19 cellular contexts compared by ENCODE assay signal in the genomic region with DNA sequence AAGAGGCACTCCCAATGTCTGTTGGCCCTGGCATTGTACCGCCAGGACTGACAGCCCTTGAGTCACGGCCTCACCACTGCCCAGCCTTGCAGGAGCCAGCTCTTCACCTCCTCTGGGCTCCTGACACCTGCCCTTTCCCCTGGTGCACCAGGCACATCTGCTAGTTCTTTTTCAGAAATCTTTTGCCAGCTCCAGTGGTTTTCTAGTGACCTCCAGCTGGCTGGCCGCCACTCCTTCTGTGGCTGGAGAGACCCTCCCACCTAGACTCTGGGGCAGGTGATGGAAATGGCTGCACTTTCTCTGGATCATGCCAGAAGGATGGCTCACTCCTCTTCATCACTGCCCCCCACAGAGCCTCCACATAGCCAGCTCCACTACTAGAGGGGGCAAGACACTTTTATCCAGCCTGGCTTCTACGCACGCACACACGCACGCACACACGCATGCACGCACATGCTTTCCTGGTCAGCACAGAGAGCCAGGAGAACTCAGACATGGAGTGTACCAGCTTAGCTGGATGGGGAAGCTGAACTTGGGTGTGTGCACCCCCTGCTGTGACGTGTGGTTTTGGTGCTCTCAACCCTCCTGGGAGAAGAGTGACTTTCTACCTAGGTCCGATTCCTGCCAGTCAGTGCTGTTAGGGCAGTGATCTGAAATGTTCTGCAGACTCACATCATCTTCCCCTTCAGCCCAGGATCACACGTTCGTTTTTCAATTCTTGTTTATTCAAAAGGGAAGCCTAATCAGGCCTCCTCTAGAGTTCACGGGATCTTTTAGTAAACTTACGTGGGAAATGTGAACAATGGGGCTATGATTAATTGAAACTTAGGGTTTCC.
DNase-seq lines count a peak whose midpoint lies in the region; ATAC-seq, FAIRE-seq and TF ChIP-seq lines count a peak whose summit lies in the region.
"Had no signal": no experiment of that assay in that cellular context is flagged by ENCODE, and none has a peak within 500 bp of the region (broad histone marks: within the 10 kb centered on the region; RNA-seq: fewer than 3 reads in every experiment).

No MANE protein-coding gene starts in this region.

- peak overlapping the region; percentile 91 for H3K27ac ChIP-seq in GM23338 (ENCODE audit: low read depth)
- peak overlapping the region; percentile 27 for H3K27ac ChIP-seq in astrocyte (ENCODE audit: low read depth, low read length)
- no peak overlapping the region for H3K27ac ChIP-seq in mesendoderm (ENCODE audit: low read depth, low read length)
- H3K27ac ChIP-seq: coronary artery had no signal

- H3K4me1 Mint-ChIP-seq in GM23338 (peaks cover 36% of the 10 kb centered on the region), astrocyte (ENCODE audit: low read depth, unreplicated experiment) (peaks cover 26% of the 10 kb centered on the region)

- no peaks in the 10 kb centered on the region for H3K9me3 Mint-ChIP-seq in GM23338
- no peaks in the 10 kb centered on the region for H3K9me3 Mint-ChIP-seq in astrocyte (ENCODE audit: unreplicated experiment)
- H3K9me3 Mint-ChIP-seq: activated naive CD8-positive, alpha-beta T cell treated with anti-CD3 and anti-CD28 coated beads, Interleukin-2, amount 50 U/mL, for 24 hours; neural crest cell had no signal

- H3K9me3 ChIP-seq in astrocyte (ENCODE audit: insufficient read depth, low read depth, low read length) = no peaks in the 10 kb centered on the region
- H3K9me3 ChIP-seq: heart right ventricle had no signal

- H3K4me2 ChIP-seq in GM23338 (peak overlapping the region; percentile 58), astrocyte (ENCODE audit: low read length) (peak overlapping the region; percentile 52), mesendoderm (ENCODE audit: low read length) (no peak overlapping the region)

- peak overlapping the region; percentile 57 for H3K56ac ChIP-seq in mesendoderm (ENCODE audit: low read length)

- FAIRE-seq in astrocyte (lab: Jason Lieb, UNC) (no peak), urothelium cell line (lab: Jason Lieb, UNC) (no peak)

- H4K5ac ChIP-seq in mesendoderm (ENCODE audit: low read length) = no peak overlapping the region

- H3K79me2 ChIP-seq in GM23338 (replicated peaks; ENCODE audit: insufficient read depth) (peaks cover 5% of the 10 kb centered on the region; the same call in 1 of the 2 replicates), astrocyte (ENCODE audit: insufficient read depth, low read length) (peaks cover 30% of the 10 kb centered on the region), mesendoderm (ENCODE audit: control insufficient read depth, insufficient read depth, low read length) (no peaks in the 10 kb centered on the region)

- TF ChIP-seq CTCF in GM23338 (conservative IDR thresholded peaks at IDR 0.05; ENCODE audit: low read depth in 2 of 2) (no peak), astrocyte (IDR thresholded peaks at IDR 0.05; ENCODE audit: insufficient read depth, low read depth, low read length) (no peak)

- H3K9me2 ChIP-seq in GM23338 (ENCODE audit: insufficient read depth) = no peaks in the 10 kb centered on the region

- H3K4me3 ChIP-seq in GM23338 = 0 out of 2 replicates have a peak overlapping the region, but pooled peaks have one; percentile 21
- H3K4me3 ChIP-seq in astrocyte (ENCODE audit: insufficient read depth, low read depth, low read length) = no peak overlapping the region
- no peak overlapping the region for H3K4me3 ChIP-seq in mesendoderm (ENCODE audit: low read length)
- H3K4me3 ChIP-seq: coronary artery, heart right ventricle had no signal

- WGBS in mesendoderm (ENCODE audit: extremely low coverage, insufficient coverage, low lambda C conversion rate) = no CpG with 5 or more reads among the region's 15 CpGs

- H4K8ac ChIP-seq in mesendoderm (ENCODE audit: low read depth, low read length) = no peak overlapping the region

- no peak for DNase-seq in GM23338 (ENCODE audit: low spot score)
- peak; percentile 48 for DNase-seq in NCI-H2029 treated with DMSO at 0.1 percent for 48 hours (lab: John Stamatoyannopoulos, UW)
- peak; percentile 56 for DNase-seq in astrocyte (ENCODE audit: low read depth)
- no peak for DNase-seq in mesendoderm
- DNase-seq in activated T-cell treated with anti-CD3 and anti-CD28 coated beads, Interleukin-2, amount 50 U/mL, for 48 hours = no peak
- no peak for DNase-seq in activated CD8-positive, alpha-beta memory T cell treated with anti-CD3 and anti-CD28 coated beads, Interleukin-2, amount 50 U/mL, for 48 hours
- DNase-seq in hippocampal formation (lab: John Stamatoyannopoulos, UW) = no peak
- DNase-seq in urothelium cell line (ENCODE audit: low spot score) = no peak
- DNase-seq: activated CD4-positive, alpha-beta T cell treated with anti-CD3 and anti-CD28 coated beads for 1 hour; activated naive CD8-positive, alpha-beta T cell treated with anti-CD3 and anti-CD28 coated beads, Interleukin-2, amount 50 U/mL, for 24 hours; C1 segment of cervical spinal cord; heart right ventricle; KBM-7; left ventricle myocardium superior; NCI-H187 treated with DMSO at 0.1 percent for 48 hours; stimulated activated naive CD4-positive, alpha-beta T cell; SW 1271 had no signal

- H3K79me1 ChIP-seq in mesendoderm (ENCODE audit: low read length) = peaks cover 4% of the 10 kb centered on the region

- H3K4me3 Mint-ChIP-seq in GM23338 (peak overlapping the region; percentile 21; the same call in 1 of the 3 replicates), astrocyte (ENCODE audit: unreplicated experiment) (no peak overlapping the region)
- H3K4me3 Mint-ChIP-seq: activated naive CD8-positive, alpha-beta T cell treated with anti-CD3 and anti-CD28 coated beads, Interleukin-2, amount 50 U/mL, for 24 hours; neural crest cell had no signal

- no peak overlapping the region for H3K18ac ChIP-seq in mesendoderm (ENCODE audit: low read length)

- H3K27ac Mint-ChIP-seq in GM23338 (peak overlapping the region; percentile 88; the same call in 1 of the 2 replicates), astrocyte (ENCODE audit: unreplicated experiment) (no peak overlapping the region)
- H3K27ac Mint-ChIP-seq: activated naive CD8-positive, alpha-beta T cell treated with anti-CD3 and anti-CD28 coated beads, Interleukin-2, amount 50 U/mL, for 24 hours had no signal

- peaks cover 8% of the 10 kb centered on the region for H3K27me3 Mint-ChIP-seq in GM23338 (ENCODE audit: insufficient read depth, low read depth, poor library complexity)
- no peaks in the 10 kb centered on the region for H3K27me3 Mint-ChIP-seq in astrocyte (ENCODE audit: low read depth, unreplicated experiment)
- H3K27me3 Mint-ChIP-seq: activated naive CD8-positive, alpha-beta T cell treated with anti-CD3 and anti-CD28 coated beads, Interleukin-2, amount 50 U/mL, for 24 hours had no signal

- peak overlapping the region; percentile 5 for H3K9ac ChIP-seq in astrocyte (ENCODE audit: low read length)
- no peak overlapping the region for H3K9ac ChIP-seq in mesendoderm (ENCODE audit: low read length)

- H2BK15ac ChIP-seq in mesendoderm (replicated peaks; ENCODE audit: low read depth) = no peak overlapping the region

- H2AFZ ChIP-seq in GM23338 = no peak overlapping the region; the same call in 1 of the 2 replicates
- H2AFZ ChIP-seq in astrocyte (ENCODE audit: low read depth, low read length) = no peak overlapping the region

- no peak overlapping the region for H2BK120ac ChIP-seq in mesendoderm (ENCODE audit: low read depth, low read length)

- H4K20me1 ChIP-seq in GM23338 (replicated peaks; ENCODE audit: insufficient read depth) (no peaks in the 10 kb centered on the region), astrocyte (ENCODE audit: insufficient read depth, low read length) (peaks cover 32% of the 10 kb centered on the region)

- peaks cover 28% of the 10 kb centered on the region for H3K4me1 ChIP-seq in GM23338 (ENCODE audit: insufficient read depth)
- peaks cover 23% of the 10 kb centered on the region for H3K4me1 ChIP-seq in astrocyte (ENCODE audit: insufficient read depth, low read length)
- H3K4me1 ChIP-seq in mesendoderm (ENCODE audit: control insufficient read depth, low read depth, low read length) = peaks cover 5% of the 10 kb centered on the region

- peaks cover 13% of the 10 kb centered on the region; the same call in 1 of the 2 replicates for H3F3A ChIP-seq in GM23338 (replicated peaks; ENCODE audit: low read depth)

- H2AK5ac ChIP-seq in mesendoderm (ENCODE audit: low read length) = no peak overlapping the region

- no peak overlapping the region for H3K23ac ChIP-seq in mesendoderm (ENCODE audit: low read length)

- H3K27me3 ChIP-seq in GM23338 (ENCODE audit: insufficient read depth) (no peaks in the 10 kb centered on the region), astrocyte (ENCODE audit: insufficient read depth, low read length) (no peaks in the 10 kb centered on the region), mesendoderm (ENCODE audit: insufficient read depth, low read length, poor library complexity) (no peaks in the 10 kb centered on the region)
- H3K27me3 ChIP-seq: heart right ventricle had no signal

- H2BK5ac ChIP-seq in mesendoderm (ENCODE audit: low read length) = no peak overlapping the region

- no peak overlapping the region for H3K4ac ChIP-seq in mesendoderm (ENCODE audit: low read depth, low read length)

- H3K36me3 ChIP-seq in GM23338 (ENCODE audit: insufficient read depth) = no peaks in the 10 kb centered on the region
- H3K36me3 ChIP-seq in astrocyte (ENCODE audit: insufficient read depth, low read length) = peaks cover 4% of the 10 kb centered on the region
- no peaks in the 10 kb centered on the region for H3K36me3 ChIP-seq in mesendoderm (ENCODE audit: control insufficient read depth, insufficient read depth, low read length)

- H3K36me3 Mint-ChIP-seq in GM23338 (ENCODE audit: low read depth) (no peaks in the 10 kb centered on the region), astrocyte (ENCODE audit: low read depth, unreplicated experiment) (no peaks in the 10 kb centered on the region)

- no peak; the same call in 1 of the 3 replicates for ATAC-seq in GM23338
- ATAC-seq: activated naive CD8-positive, alpha-beta T cell treated with anti-CD3 and anti-CD28 coated beads, Interleukin-2, amount 50 U/mL, for 24 hours; left ventricle myocardium superior had no signal

TF ChIP-seq in GM23338, 12 proteins besides CTCF, POLR2A, EP300 and RAD21 (continues in another document):
- no peak for TF ChIP-seq ZNF114 (CRISPR knock-in tag; IDR thresholded peaks at IDR 0.05)
- TF ChIP-seq, protein P1, sequence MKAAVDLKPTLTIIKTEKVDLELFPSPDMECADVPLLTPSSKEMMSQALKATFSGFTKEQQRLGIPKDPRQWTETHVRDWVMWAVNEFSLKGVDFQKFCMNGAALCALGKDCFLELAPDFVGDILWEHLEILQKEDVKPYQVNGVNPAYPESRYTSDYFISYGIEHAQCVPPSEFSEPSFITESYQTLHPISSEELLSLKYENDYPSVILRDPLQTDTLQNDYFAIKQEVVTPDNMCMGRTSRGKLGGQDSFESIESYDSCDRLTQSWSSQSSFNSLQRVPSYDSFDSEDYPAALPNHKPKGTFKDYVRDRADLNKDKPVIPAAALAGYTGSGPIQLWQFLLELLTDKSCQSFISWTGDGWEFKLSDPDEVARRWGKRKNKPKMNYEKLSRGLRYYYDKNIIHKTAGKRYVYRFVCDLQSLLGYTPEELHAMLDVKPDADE (IDR thresholded peaks at IDR 0.05) = no peak

Comparison
In these comparisons a context has a peak if more than half of its experiments do, and no peak if none do; other contexts are left out.
1. DNase-seq: peak in NCI-H2029 treated with DMSO at 0.1 percent for 48 hours (single experiment) and astrocyte (single experiment); none in GM23338 (single experiment), mesendoderm (single experiment), activated T-cell treated with anti-CD3 and anti-CD28 coated beads, Interleukin-2, amount 50 U/mL, for 48 hours (0 of 2), activated CD8-positive, alpha-beta memory T cell treated with anti-CD3 and anti-CD28 coated beads, Interleukin-2, amount 50 U/mL, for 48 hours (single experiment), hippocampal formation (0 of 2) and urothelium cell line (single experiment).